8 cellular contexts compared by ENCODE assay signal in genomic region chr2:230441188-230441897, GRCh38. TPM values are rescaled to one million over a fixed set of nuclear protein-coding genes. Genes with fewer than 3 reads are reported as not detected.
DNase-seq lines count a peak whose midpoint lies in the region; ATAC-seq and TF ChIP-seq lines count a peak whose summit lies in the region.

No MANE protein-coding gene starts in this region.

- H3K79me2 ChIP-seq in ACC112 (ENCODE audit: control insufficient read depth, insufficient read depth, low read length, unreplicated experiment) (peaks cover 91% of the 10 kb centered on the region), PC-9 (ENCODE audit: low read depth) (no peaks in the 10 kb centered on the region)

- peaks cover 37% of the 10 kb centered on the region for H3K36me3 ChIP-seq in ACC112 (ENCODE audit: insufficient read depth, low read length)
- H3K36me3 ChIP-seq in PC-9 (ENCODE audit: low read depth), result no peaks in the 10 kb centered on the region

- H3F3A ChIP-seq in PC-9 (ENCODE audit: insufficient read depth, low read depth), result no peaks in the 10 kb centered on the region

- no peaks in the 10 kb centered on the region for H3K9me2 ChIP-seq in PC-9 (ENCODE audit: insufficient read depth)

- BruUV-seq in PC-9 (replicated peaks; lab: Mats Ljungman, UMichigan), result no TSS peak

- H3K4me3 ChIP-seq in ACC112 (ENCODE audit: low read depth, low read length), result no peak overlapping the region
- no peak overlapping the region for H3K4me3 ChIP-seq in PC-9

- in situ Hi-C loops in GM13977 (cut with MboI; ENCODE audit: low pct_unique_long_range_greater_than_20kb, low sequenced_read_pairs, unreplicated experiment), result no loop called here

- POLR2A ChIA-PET in PC-9 (lab: Charles Lee; ENCODE audit: unreplicated experiment), result no interaction called here

- peak; percentile 28 for DNase-seq in T follicular helper cell (ENCODE audit: low read depth)
- DNase-seq in dedifferentiated amniotic fluid mesenchymal stem cell (ENCODE audit: extremely low spot score), result peak; percentile 69
- peak; percentile 28 to 30 for DNase-seq in stimulated activated CD8-positive, alpha-beta memory T cell treated with anti-CD3 and anti-CD28 coated beads, Interleukin-2, amount 100 ng/mL, for 1 hour (ENCODE audit: low read depth in 2 of 2)
- no peak for DNase-seq in hippocampal formation (lab: John Stamatoyannopoulos, UW)
- no peak for DNase-seq in PC-9
- DNase-seq in GM13977 (ENCODE audit: low spot score), result no peak

- intact Hi-C loops in PC-9 (cut with micrococcal nuclease; ENCODE audit: unreplicated experiment), result no loop called here

- H3K4me1 ChIP-seq in ACC112 (ENCODE audit: control insufficient read depth, insufficient read depth, low read length, unreplicated experiment), result peaks cover 47% of the 10 kb centered on the region
- H3K4me1 ChIP-seq in PC-9 (replicated peaks; ENCODE audit: insufficient read depth), result no peaks in the 10 kb centered on the region

- no peaks in the 10 kb centered on the region for H4K20me1 ChIP-seq in PC-9 (ENCODE audit: insufficient read depth)

- CTCF ChIA-PET in PC-9 (lab: Charles Lee), result no interaction called here

- H3K27ac ChIP-seq in ACC112 (ENCODE audit: low read depth, low read length) (peak overlapping the region; percentile 60), PC-9 (no peak overlapping the region)

- H2AFZ ChIP-seq in ACC112 (ENCODE audit: low read length, unreplicated experiment), result no peak overlapping the region
- H2AFZ ChIP-seq in PC-9, result no peak overlapping the region

- H3K4me2 ChIP-seq in PC-9, result no peak overlapping the region

- TF ChIP-seq CTCF in PC-9 (conservative IDR thresholded peaks at IDR 0.05) (no peak), GM13977 (IDR thresholded peaks at IDR 0.05; ENCODE audit: extremely low read depth, insufficient read depth, missing control alignments) (no peak)

- H3K27me3 ChIP-seq in ACC112 (ENCODE audit: insufficient read depth, low read length) (no peaks in the 10 kb centered on the region), PC-9 (ENCODE audit: insufficient read depth, low read depth) (no peaks in the 10 kb centered on the region)

- ATAC-seq in GM19463 (IDR thresholded peaks at IDR 0.05; ENCODE audit: unreplicated experiment), result peak; percentile 68

- H3K9me3 ChIP-seq in PC-9 (ENCODE audit: insufficient read depth, low read depth), result peaks cover 5% of the 10 kb centered on the region

RNA-seq across cellular contexts. Expression of gene SP100, which starts 25.3 kb away (rescaled TPM):
- total RNA-seq in PC-9 (2021), result 50.2 and 61.7 TPM in 2 replicates

Comparison
In these comparisons a context has a peak if more than half of its experiments do, and no peak if none do; other contexts are left out.
1. DNase-seq: peak in T follicular helper cell (single experiment), dedifferentiated amniotic fluid mesenchymal stem cell (single experiment) and stimulated activated CD8-positive, alpha-beta memory T cell treated with anti-CD3 and anti-CD28 coated beads, Interleukin-2, amount 100 ng/mL, for 1 hour (2 of 2); none in hippocampal formation (0 of 2), PC-9 (0 of 2) and GM13977 (single experiment).